In the genomic region with DNA sequence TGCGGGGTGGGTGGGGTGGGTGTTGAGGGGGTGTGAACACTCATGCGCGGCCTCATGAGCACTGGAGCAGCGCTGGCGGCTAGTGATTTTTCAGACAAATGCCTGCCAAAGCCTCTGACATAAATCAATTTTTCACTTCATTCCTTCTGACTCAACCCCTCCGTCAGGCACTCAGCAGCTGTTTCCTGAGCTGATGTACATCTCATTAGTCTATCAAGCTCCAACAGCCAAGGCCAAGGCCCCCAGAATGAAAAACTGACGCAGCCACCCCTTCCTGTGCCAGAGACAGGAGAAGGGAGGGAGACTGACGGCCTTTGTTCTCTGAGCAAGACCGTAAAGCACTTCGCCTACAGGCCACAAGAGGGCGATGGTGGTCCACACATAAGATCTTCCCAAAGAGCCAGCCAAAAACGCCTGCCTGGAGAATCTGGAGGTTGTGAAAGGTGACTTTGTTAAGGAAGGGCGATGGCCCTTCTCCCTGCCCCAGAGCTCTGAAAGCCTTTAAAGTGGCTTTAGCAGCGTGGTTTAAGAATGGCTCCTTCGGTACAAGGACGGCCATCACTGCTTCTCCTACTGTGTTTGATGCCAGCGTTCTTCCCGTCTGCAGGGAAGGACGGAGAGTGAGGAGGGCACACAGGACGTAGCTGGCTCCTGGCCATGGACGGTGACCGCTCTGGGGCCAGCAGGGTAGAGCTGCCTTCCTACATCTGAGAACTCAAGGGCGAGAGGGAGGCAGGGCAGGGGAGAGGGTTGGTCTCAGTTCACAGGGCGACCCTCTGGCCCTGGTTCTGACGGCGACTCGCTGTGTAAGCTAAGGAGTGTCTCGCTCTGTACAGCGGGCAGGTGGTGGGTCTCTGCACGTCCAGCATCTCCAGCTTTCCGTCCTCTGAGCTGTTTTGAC, we compare ENCODE assay signal across 8 cellular contexts. TPM values are rescaled to one million over a fixed set of nuclear protein-coding genes. Genes with fewer than 3 reads are reported as not detected.
DNase-seq lines count a peak whose midpoint lies in the region; ATAC-seq and TF ChIP-seq lines count a peak whose summit lies in the region.

No MANE protein-coding gene starts in this region.

- H3K36me3 ChIP-seq in HEK293 (ENCODE audit: control insufficient read depth in 2 of 2, insufficient read depth in 1 of 2, low read length in 2 of 2) (no peaks in the 10 kb centered on the region), upper lobe of left lung (no peaks in the 10 kb centered on the region)

- no peaks in the 10 kb centered on the region for H3K36me3 Mint-ChIP-seq in activated naive CD4-positive, alpha-beta T cell treated with anti-CD3 and anti-CD28 coated beads, Interleukin-2, amount 50 U/mL, for 72 hours

- H3K4me3 ChIP-seq in HEK293 (ENCODE audit: low read depth, low read length) (no peak overlapping the region), upper lobe of left lung (peak overlapping the region in 3 of 4 donors; percentile 10 to 37 (median 29))

- no peaks in the 10 kb centered on the region for H3K9me3 Mint-ChIP-seq in activated naive CD4-positive, alpha-beta T cell treated with anti-CD3 and anti-CD28 coated beads, Interleukin-2, amount 50 U/mL, for 72 hours

- ATAC-seq in SK-N-SH treated with all-trans-retinoic acid at 6 μM for 48 hours (peak; percentile 97), Right ventricle myocardium inferior (peak; percentile 91), upper lobe of left lung (ENCODE audit: low FRiP score in 2 of 2) (peak; percentile 91 to 95)
- ATAC-seq in activated naive CD4-positive, alpha-beta T cell treated with anti-CD3 and anti-CD28 coated beads, Interleukin-2, amount 50 U/mL, for 72 hours: peak; percentile 79 to 84

- no peak overlapping the region for H3K27ac ChIP-seq in HEK293 (ENCODE audit: extremely low read depth, low read depth, low read length)
- peak overlapping the region; percentile 23 to 52 (median 34) for H3K27ac ChIP-seq in upper lobe of left lung

- no peak for TF ChIP-seq POLR2A in upper lobe of left lung (IDR thresholded peaks at IDR 0.05)

- H3K27me3 ChIP-seq in upper lobe of left lung: no peaks in the 10 kb centered on the region

- TF ChIP-seq CTCF in HEK293 (tag by site-specific recombination; IDR thresholded peaks at IDR 0.05) (peak; percentile 28; the same call in 1 of the 2 replicates), upper lobe of left lung (IDR thresholded peaks at IDR 0.05) (peak; percentile 79 to 94 (median 91))

- intact Hi-C loops in Right ventricle myocardium inferior (cut with DNase I): loop anchor here (10.0 kb wide), 2 partner anchors 820 to 1030 kb away; no protein-coding TSS in a partner anchor
- intact Hi-C loops in posterior vena cava (cut with DNase I): no loop called here

- DNase-seq in GDM1 (lab: John Stamatoyannopoulos, UW): peak; percentile 61
- peak; percentile 76 for DNase-seq in NCI-H1048 (lab: John Stamatoyannopoulos, UW)
- peak; percentile 74 to 78 for DNase-seq in activated naive CD4-positive, alpha-beta T cell treated with anti-CD3 and anti-CD28 coated beads, Interleukin-2, amount 50 U/mL, for 72 hours (ENCODE audit: low spot score in 2 of 2)
- DNase-seq in Right ventricle myocardium inferior (ENCODE audit: missing footprints): peak; percentile 88
- DNase-seq in posterior vena cava (ENCODE audit: low spot score): peak; percentile 96
- peak; percentile 54 to 87 for DNase-seq in upper lobe of left lung

- H3K9me3 ChIP-seq in HEK293 (ENCODE audit: control insufficient read depth, insufficient read depth, low read depth, low read length) (no peaks in the 10 kb centered on the region), upper lobe of left lung (no peaks in the 10 kb centered on the region)

- 30 to 32% methylated on average over 28 to 31 of the region's 31 CpGs for WGBS in upper lobe of left lung, 2 donors

- POLR2A ChIA-PET in HEK293 (lab: Yijun Ruan, JAX): interaction anchor here (2.4 kb wide), 1 partner anchor 37 kb away, joined by 5 read pairs; a partner anchor contains a TSS

- TF ChIP-seq EP300 in upper lobe of left lung (IDR thresholded peaks at IDR 0.05): no peak

- peak overlapping the region; percentile 57 to 83 for H3K27ac Mint-ChIP-seq in activated naive CD4-positive, alpha-beta T cell treated with anti-CD3 and anti-CD28 coated beads, Interleukin-2, amount 50 U/mL, for 72 hours

- CTCF ChIA-PET in HEK293 (lab: Yijun Ruan, JAX): interaction anchor here (0.6 to 4.9 kb wide), 42 partner anchors 9 to 1223 kb away, joined by 3 to 45 read pairs (median 3); a partner anchor contains a TSS

- H3K4me1 ChIP-seq in HEK293 (ENCODE audit: control insufficient read depth, insufficient read depth, low read length) (no peaks in the 10 kb centered on the region), upper lobe of left lung (peaks cover 5 to 14% (median 10%) of the 10 kb centered on the region in 4 donors)

TF ChIP-seq in HEK293, 187 proteins besides CTCF, POLR2A, EP300 and RAD21 (continues in another document):
- no peak for TF ChIP-seq KLF16 (tag by site-specific recombination; IDR thresholded peaks at IDR 0.05)
- TF ChIP-seq ZNF16 (tag by site-specific recombination; IDR thresholded peaks at IDR 0.05; ENCODE audit: low read depth): no peak
- TF ChIP-seq, protein P1, sequence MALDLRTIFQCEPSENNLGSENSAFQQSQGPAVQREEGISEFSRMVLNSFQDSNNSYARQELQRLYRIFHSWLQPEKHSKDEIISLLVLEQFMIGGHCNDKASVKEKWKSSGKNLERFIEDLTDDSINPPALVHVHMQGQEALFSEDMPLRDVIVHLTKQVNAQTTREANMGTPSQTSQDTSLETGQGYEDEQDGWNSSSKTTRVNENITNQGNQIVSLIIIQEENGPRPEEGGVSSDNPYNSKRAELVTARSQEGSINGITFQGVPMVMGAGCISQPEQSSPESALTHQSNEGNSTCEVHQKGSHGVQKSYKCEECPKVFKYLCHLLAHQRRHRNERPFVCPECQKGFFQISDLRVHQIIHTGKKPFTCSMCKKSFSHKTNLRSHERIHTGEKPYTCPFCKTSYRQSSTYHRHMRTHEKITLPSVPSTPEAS (tag by site-specific recombination; IDR thresholded peaks at IDR 0.05): no peak
- 0 out of 2 replicates have a peak, but pooled peaks have one; percentile 22 for TF ChIP-seq ZNF335 (tag by site-specific recombination; conservative IDR thresholded peaks at IDR 0.05)
- TF ChIP-seq ZNF248 (tag by site-specific recombination; IDR thresholded peaks at IDR 0.05): no peak
- TF ChIP-seq ZNF677 (tag by site-specific recombination; IDR thresholded peaks at IDR 0.05): no peak
- no peak for TF ChIP-seq ZIC2 (tag by site-specific recombination; IDR thresholded peaks at IDR 0.05)

TF ChIP-seq in SK-N-SH treated with all-trans-retinoic acid at 6 μM for 48 hours, 23 proteins besides CTCF, POLR2A, EP300 and RAD21 (continues in another document):
- no peak for TF ChIP-seq PPARA (CRISPR knock-in tag; IDR thresholded peaks at IDR 0.05; ENCODE audit: borderline replicate concordance)
- no peak for TF ChIP-seq SNAI2 (CRISPR knock-in tag; IDR thresholded peaks at IDR 0.05)
- TF ChIP-seq RARB (CRISPR knock-in tag; IDR thresholded peaks at IDR 0.05): no peak
- TF ChIP-seq BACH2 (CRISPR knock-in tag; IDR thresholded peaks at IDR 0.05; ENCODE audit: borderline replicate concordance): no peak
- no peak for TF ChIP-seq TOX (CRISPR knock-in tag; IDR thresholded peaks at IDR 0.05; ENCODE audit: borderline replicate concordance)
- no peak for TF ChIP-seq CSDC2 (CRISPR knock-in tag; IDR thresholded peaks at IDR 0.05)
- TF ChIP-seq, protein P2, sequence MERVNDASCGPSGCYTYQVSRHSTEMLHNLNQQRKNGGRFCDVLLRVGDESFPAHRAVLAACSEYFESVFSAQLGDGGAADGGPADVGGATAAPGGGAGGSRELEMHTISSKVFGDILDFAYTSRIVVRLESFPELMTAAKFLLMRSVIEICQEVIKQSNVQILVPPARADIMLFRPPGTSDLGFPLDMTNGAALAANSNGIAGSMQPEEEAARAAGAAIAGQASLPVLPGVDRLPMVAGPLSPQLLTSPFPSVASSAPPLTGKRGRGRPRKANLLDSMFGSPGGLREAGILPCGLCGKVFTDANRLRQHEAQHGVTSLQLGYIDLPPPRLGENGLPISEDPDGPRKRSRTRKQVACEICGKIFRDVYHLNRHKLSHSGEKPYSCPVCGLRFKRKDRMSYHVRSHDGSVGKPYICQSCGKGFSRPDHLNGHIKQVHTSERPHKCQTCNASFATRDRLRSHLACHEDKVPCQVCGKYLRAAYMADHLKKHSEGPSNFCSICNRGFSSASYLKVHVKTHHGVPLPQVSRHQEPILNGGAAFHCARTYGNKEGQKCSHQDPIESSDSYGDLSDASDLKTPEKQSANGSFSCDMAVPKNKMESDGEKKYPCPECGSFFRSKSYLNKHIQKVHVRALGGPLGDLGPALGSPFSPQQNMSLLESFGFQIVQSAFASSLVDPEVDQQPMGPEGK (CRISPR knock-in tag; IDR thresholded peaks at IDR 0.05; ENCODE audit: borderline replicate concordance): no peak
- no peak for TF ChIP-seq ZC3H10 (CRISPR knock-in tag; IDR thresholded peaks at IDR 0.05)
- TF ChIP-seq OSR1 (CRISPR knock-in tag; IDR thresholded peaks at IDR 0.05): no peak
- no peak for TF ChIP-seq ARNTL (CRISPR knock-in tag; IDR thresholded peaks at IDR 0.05; ENCODE audit: borderline replicate concordance, low read depth)
- TF ChIP-seq, protein P3, sequence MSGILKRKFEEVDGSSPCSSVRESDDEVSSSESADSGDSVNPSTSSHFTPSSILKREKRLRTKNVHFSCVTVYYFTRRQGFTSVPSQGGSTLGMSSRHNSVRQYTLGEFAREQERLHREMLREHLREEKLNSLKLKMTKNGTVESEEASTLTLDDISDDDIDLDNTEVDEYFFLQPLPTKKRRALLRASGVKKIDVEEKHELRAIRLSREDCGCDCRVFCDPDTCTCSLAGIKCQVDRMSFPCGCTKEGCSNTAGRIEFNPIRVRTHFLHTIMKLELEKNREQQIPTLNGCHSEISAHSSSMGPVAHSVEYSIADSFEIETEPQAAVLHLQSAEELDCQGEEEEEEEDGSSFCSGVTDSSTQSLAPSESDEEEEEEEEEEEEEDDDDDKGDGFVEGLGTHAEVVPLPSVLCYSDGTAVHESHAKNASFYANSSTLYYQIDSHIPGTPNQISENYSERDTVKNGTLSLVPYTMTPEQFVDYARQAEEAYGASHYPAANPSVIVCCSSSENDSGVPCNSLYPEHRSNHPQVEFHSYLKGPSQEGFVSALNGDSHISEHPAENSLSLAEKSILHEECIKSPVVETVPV (CRISPR knock-in tag; IDR thresholded peaks at IDR 0.05): no peak
- TF ChIP-seq ISL1 (CRISPR knock-in tag; IDR thresholded peaks at IDR 0.05): no peak

RNA-seq across cellular contexts. Expression of a gene that starts 37.1 kb away (rescaled TPM):
- 10 to 100 TPM; 14.0 to 20.6 TPM for total RNA-seq in activated naive CD4-positive, alpha-beta T cell treated with anti-CD3 and anti-CD28 coated beads, Interleukin-2, amount 50 U/mL, for 72 hours
- total RNA-seq in Right ventricle myocardium inferior (13.7 TPM), posterior vena cava (10 to 100 TPM; 22.5 to 25.4 TPM), upper lobe of left lung (10 to 100 TPM; 22.2 to 61.4 (median 41.2) TPM)

RNA-seq across cellular contexts. Expression of a gene that starts 37.4 kb away (rescaled TPM):
- total RNA-seq in activated naive CD4-positive, alpha-beta T cell treated with anti-CD3 and anti-CD28 coated beads, Interleukin-2, amount 50 U/mL, for 72 hours: 100 to 1,000 TPM; 105 to 127 TPM
- total RNA-seq in Right ventricle myocardium inferior (49.6 TPM), posterior vena cava (100 to 1,000 TPM; 108 to 117 TPM), upper lobe of left lung (100 to 1,000 TPM in 3 of 6 donors, 10 to 100 TPM in 3; 26.2 to 128 (median 95.7) TPM)
